Comparison of ENCODE assay signal across 18 cellular contexts in the genomic region with DNA sequence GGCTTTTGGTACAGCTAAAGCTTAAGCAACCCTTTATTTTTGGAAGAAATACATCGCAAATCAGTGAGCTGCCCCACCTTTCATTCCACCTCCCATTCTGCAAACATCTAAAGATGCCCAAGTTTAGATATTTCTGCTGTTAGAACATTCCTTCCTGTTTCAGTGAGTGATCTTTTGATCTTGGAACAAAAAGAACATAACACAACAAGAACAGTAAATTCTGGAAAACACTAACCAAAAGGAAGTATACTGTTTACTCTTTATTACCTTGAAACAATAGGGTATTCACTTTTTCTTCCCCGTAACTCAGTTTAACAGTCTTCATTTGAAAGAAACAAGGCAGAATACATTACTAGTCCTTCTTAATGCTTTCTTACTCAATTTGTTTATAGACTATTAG. TPM values are rescaled to one million over a fixed set of nuclear protein-coding genes. Genes with fewer than 3 reads are reported as not detected.
A peak's percentile ranks its signal among the peaks of the same experiment; 100 is the strongest.
DNase-seq lines count a peak whose midpoint lies in the region; TF ChIP-seq lines count a peak whose summit lies in the region.
"Had no signal": no experiment of that assay in that cellular context is flagged by ENCODE, and none has a peak within 500 bp of the region (broad histone marks: within the 10 kb centered on the region; RNA-seq: fewer than 3 reads in every experiment).

No MANE protein-coding gene starts in this region.

- H3K9me3 Mint-ChIP-seq in activated naive CD4-positive, alpha-beta T cell treated with anti-CD3 and anti-CD28 coated beads, Interleukin-2, amount 50 U/mL, for 24 hours, result no peaks in the 10 kb centered on the region
- H3K9me3 Mint-ChIP-seq in endothelial cell (ENCODE audit: unreplicated experiment) (no peaks in the 10 kb centered on the region), Caco-2 (ENCODE audit: unreplicated experiment) (no peaks in the 10 kb centered on the region)
- H3K9me3 Mint-ChIP-seq: GM23338 had no signal

- no peak for TF ChIP-seq POLR2A in prostate gland (IDR thresholded peaks at IDR 0.05)

- no peak overlapping the region for H3K4me3 Mint-ChIP-seq in activated naive CD4-positive, alpha-beta T cell treated with anti-CD3 and anti-CD28 coated beads, Interleukin-2, amount 50 U/mL, for 24 hours
- H3K4me3 Mint-ChIP-seq in endothelial cell (ENCODE audit: unreplicated experiment), result no peak overlapping the region
- H3K4me3 Mint-ChIP-seq in Caco-2 (ENCODE audit: unreplicated experiment), result no peak overlapping the region
- H3K4me3 Mint-ChIP-seq: GM23338 had no signal

- H3K27me3 ChIP-seq in prostate gland (replicated peaks; ENCODE audit: insufficient read depth), result no peaks in the 10 kb centered on the region
- no peaks in the 10 kb centered on the region for H3K27me3 ChIP-seq in Caco-2 (replicated peaks; ENCODE audit: control insufficient read depth, insufficient read depth, low read length)

- POLR2A ChIA-PET in Caco-2 (lab: Charles Lee), result no interaction called here

- DNase-seq in activated naive CD4-positive, alpha-beta T cell treated with anti-CD3 and anti-CD28 coated beads, Interleukin-2, amount 50 U/mL, for 16 hours, result no peak
- no peak for DNase-seq in endothelial cell (ENCODE audit: low spot score)
- no peak for DNase-seq in prostate gland (ENCODE audit: low spot score)
- DNase-seq in Caco-2, result no peak
- no peak for DNase-seq in HT-29 (ENCODE audit: low spot score)
- no peak for DNase-seq in NCI-H1092 (lab: John Stamatoyannopoulos, UW)
- DNase-seq: Calu3, DMS79, NCI-H146, NCI-H345, NCI-H526 treated with DMSO at 0.1 percent for 48 hours had no signal

- no peaks in the 10 kb centered on the region for H3K27me3 Mint-ChIP-seq in activated naive CD4-positive, alpha-beta T cell treated with anti-CD3 and anti-CD28 coated beads, Interleukin-2, amount 50 U/mL, for 24 hours
- peaks cover 5% of the 10 kb centered on the region for H3K27me3 Mint-ChIP-seq in endothelial cell (ENCODE audit: unreplicated experiment)
- no peaks in the 10 kb centered on the region for H3K27me3 Mint-ChIP-seq in Caco-2 (ENCODE audit: insufficient read depth, unreplicated experiment)

- H3K4me1 ChIP-seq in prostate gland (replicated peaks) (peaks cover 4% of the 10 kb centered on the region), Caco-2 (no peaks in the 10 kb centered on the region)

- H3K9me3 ChIP-seq in prostate gland (no peaks in the 10 kb centered on the region), Caco-2 (no peaks in the 10 kb centered on the region)
- H3K9me3 ChIP-seq: A549 had no signal

- no TSS peak for BruUV-seq in Caco-2 (replicated peaks; lab: Mats Ljungman, UMichigan)

- WGBS in prostate gland, result 21% methylated on average over 2 of the region's 2 CpGs

- H3K36me3 ChIP-seq in prostate gland (peaks cover 0 to 5% of the 10 kb centered on the region in 2 donors), Caco-2 (ENCODE audit: control insufficient read depth, insufficient read depth, low read length) (no peaks in the 10 kb centered on the region; the same call in 1 of the 2 replicates)

- intact Hi-C loops in prostate gland (cut with DNase I), result no loop called here
- intact Hi-C loops in Caco-2 (cut with micrococcal nuclease; ENCODE audit: unreplicated experiment), result no loop called here

- CTCF ChIA-PET in Caco-2 (lab: Charles Lee), result no interaction called here

- peak overlapping the region; percentile 50 for H3K27ac ChIP-seq in VCaP
- H3K27ac ChIP-seq in prostate gland, result peak overlapping the region; percentile 36 to 56
- H3K27ac ChIP-seq: A549, C4-2B, RWPE1 had no signal

- H3K36me3 Mint-ChIP-seq in activated naive CD4-positive, alpha-beta T cell treated with anti-CD3 and anti-CD28 coated beads, Interleukin-2, amount 50 U/mL, for 24 hours, result peaks cover 19% of the 10 kb centered on the region
- H3K36me3 Mint-ChIP-seq in endothelial cell (ENCODE audit: low read depth, unreplicated experiment) (peaks cover 8% of the 10 kb centered on the region), Caco-2 (ENCODE audit: insufficient read depth, unreplicated experiment) (peaks cover 57% of the 10 kb centered on the region)

- no peak overlapping the region for H3K4me3 ChIP-seq in prostate gland
- H3K4me3 ChIP-seq in Caco-2 (ENCODE audit: low read depth, low read length), result no peak overlapping the region
- H3K4me3 ChIP-seq: A549, GM12878, GM23338 had no signal

- H3K4me1 Mint-ChIP-seq in activated naive CD4-positive, alpha-beta T cell treated with anti-CD3 and anti-CD28 coated beads, Interleukin-2, amount 50 U/mL, for 24 hours, result peaks cover 12% of the 10 kb centered on the region
- peaks cover 19% of the 10 kb centered on the region for H3K4me1 Mint-ChIP-seq in endothelial cell (ENCODE audit: unreplicated experiment)
- H3K4me1 Mint-ChIP-seq in Caco-2 (ENCODE audit: low read depth, unreplicated experiment), result no peaks in the 10 kb centered on the region

- TF ChIP-seq CTCF in VCaP (conservative IDR thresholded peaks at IDR 0.05) (no peak), endothelial cell (IDR thresholded peaks at IDR 0.05; ENCODE audit: unreplicated experiment) (no peak), prostate gland (IDR thresholded peaks at IDR 0.05) (no peak), Caco-2 (IDR thresholded peaks at IDR 0.05; ENCODE audit: insufficient read depth in 1 of 2, low read depth in 1 of 2, low read length in 1 of 2, severe bottlenecking in 1 of 2, unreplicated experiment in 1 of 2) (no peak)

- H3K27ac Mint-ChIP-seq in activated naive CD4-positive, alpha-beta T cell treated with anti-CD3 and anti-CD28 coated beads, Interleukin-2, amount 50 U/mL, for 24 hours, result peak overlapping the region; percentile 36
- peak overlapping the region; percentile 55 for H3K27ac Mint-ChIP-seq in endothelial cell (ENCODE audit: unreplicated experiment)
- H3K27ac Mint-ChIP-seq in Caco-2 (ENCODE audit: unreplicated experiment), result no peak overlapping the region
- H3K27ac Mint-ChIP-seq: GM23338 had no signal

RNA-seq across cellular contexts. Expression of a gene that starts 40.6 kb away (rescaled TPM):
- total RNA-seq in endothelial cell (ENCODE audit: unreplicated experiment), result 146 TPM
- total RNA-seq in prostate gland, result 10 to 100 TPM; 85.8 to 88.1 TPM
- 169 and 183 TPM in 2 replicates for total RNA-seq in Caco-2 (2022)
- 101 and 130 TPM in 2 replicates for total RNA-seq in HT-29 (2014; rRNA removed; shearing (Covaris generic))
